In the genomic region with DNA sequence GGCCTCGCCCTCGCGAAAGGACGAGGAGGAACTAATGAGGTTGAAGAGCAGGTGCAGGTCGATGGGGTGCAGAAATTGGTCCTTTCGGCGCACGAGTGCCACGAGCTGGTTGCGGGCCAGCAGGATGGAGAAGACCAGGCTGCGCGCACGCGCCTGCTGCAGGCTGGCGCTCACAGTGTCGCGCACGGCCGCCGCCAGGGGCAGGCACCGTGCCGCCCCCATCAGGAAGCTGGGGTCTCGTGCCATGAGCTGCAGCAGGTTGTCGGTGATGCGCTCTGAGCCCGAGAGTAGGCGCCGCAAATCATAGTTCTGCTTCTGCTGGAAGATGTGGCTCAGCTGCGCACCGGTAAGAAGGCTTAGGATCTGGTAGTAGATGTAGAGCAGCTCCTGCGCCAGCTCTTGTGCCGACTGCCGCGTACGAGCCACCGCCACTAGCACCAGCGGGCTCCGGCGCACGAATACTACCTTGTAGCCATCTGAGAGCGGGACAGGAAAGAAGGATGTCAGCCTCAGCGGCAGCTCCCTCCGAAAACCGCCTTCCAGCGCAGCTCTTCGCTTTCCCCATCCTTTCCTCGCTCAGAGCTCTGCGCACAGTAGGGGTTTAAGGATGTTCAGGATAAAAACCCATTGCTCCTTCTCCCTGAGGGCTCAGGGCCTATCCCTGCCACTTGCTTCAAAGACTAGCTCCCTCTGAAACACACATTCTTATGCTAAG, we compare ENCODE assay signal across 1 cellular context.
TF ChIP-seq lines count a peak whose summit lies in the region.

No MANE protein-coding gene starts in this region.

TF ChIP-seq in neural cell, 6 proteins besides CTCF, POLR2A, EP300 and RAD21 (continued from another document):
- TF ChIP-seq, protein P1, sequence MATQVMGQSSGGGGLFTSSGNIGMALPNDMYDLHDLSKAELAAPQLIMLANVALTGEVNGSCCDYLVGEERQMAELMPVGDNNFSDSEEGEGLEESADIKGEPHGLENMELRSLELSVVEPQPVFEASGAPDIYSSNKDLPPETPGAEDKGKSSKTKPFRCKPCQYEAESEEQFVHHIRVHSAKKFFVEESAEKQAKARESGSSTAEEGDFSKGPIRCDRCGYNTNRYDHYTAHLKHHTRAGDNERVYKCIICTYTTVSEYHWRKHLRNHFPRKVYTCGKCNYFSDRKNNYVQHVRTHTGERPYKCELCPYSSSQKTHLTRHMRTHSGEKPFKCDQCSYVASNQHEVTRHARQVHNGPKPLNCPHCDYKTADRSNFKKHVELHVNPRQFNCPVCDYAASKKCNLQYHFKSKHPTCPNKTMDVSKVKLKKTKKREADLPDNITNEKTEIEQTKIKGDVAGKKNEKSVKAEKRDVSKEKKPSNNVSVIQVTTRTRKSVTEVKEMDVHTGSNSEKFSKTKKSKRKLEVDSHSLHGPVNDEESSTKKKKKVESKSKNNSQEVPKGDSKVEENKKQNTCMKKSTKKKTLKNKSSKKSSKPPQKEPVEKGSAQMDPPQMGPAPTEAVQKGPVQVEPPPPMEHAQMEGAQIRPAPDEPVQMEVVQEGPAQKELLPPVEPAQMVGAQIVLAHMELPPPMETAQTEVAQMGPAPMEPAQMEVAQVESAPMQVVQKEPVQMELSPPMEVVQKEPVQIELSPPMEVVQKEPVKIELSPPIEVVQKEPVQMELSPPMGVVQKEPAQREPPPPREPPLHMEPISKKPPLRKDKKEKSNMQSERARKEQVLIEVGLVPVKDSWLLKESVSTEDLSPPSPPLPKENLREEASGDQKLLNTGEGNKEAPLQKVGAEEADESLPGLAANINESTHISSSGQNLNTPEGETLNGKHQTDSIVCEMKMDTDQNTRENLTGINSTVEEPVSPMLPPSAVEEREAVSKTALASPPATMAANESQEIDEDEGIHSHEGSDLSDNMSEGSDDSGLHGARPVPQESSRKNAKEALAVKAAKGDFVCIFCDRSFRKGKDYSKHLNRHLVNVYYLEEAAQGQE (IDR thresholded peaks at IDR 0.05; ENCODE audit: borderline replicate concordance), result no peak
- TF ChIP-seq POLR2AphosphoS5 (IDR thresholded peaks at IDR 0.05), result no peak
